Comparison of ENCODE assay signal across 22 cellular contexts in genomic region chr9:91865041-91865440, GRCh38.
DNase-seq lines count a peak whose midpoint lies in the region; TF ChIP-seq lines count a peak whose summit lies in the region.
"Had no signal": no experiment of that assay in that cellular context is flagged by ENCODE, and none has a peak within 500 bp of the region (broad histone marks: within the 10 kb centered on the region; RNA-seq: fewer than 3 reads in every experiment).

No MANE protein-coding gene starts in this region.

- no peak overlapping the region for H3K4me3 ChIP-seq in HEK293 (ENCODE audit: low read depth, low read length)
- no peak overlapping the region for H3K4me3 ChIP-seq in esophagus muscularis mucosa
- H3K4me3 ChIP-seq in rectal smooth muscle tissue (ENCODE audit: low read length) = no peak overlapping the region
- H3K4me3 ChIP-seq: pancreas, upper lobe of left lung had no signal

- no peak for TF ChIP-seq EP300 in esophagus muscularis mucosa (IDR thresholded peaks at IDR 0.05)

- H3K4me1 ChIP-seq in HEK293 (ENCODE audit: control insufficient read depth, insufficient read depth, low read length) = peaks cover 5% of the 10 kb centered on the region
- peaks cover 0 to 37% (median 24%) of the 10 kb centered on the region in 4 donors for H3K4me1 ChIP-seq in esophagus muscularis mucosa
- H3K4me1 ChIP-seq in rectal smooth muscle tissue (ENCODE audit: control insufficient read depth, insufficient read depth, low read length) = peaks cover 13% of the 10 kb centered on the region
- H3K4me1 ChIP-seq: pancreas, upper lobe of left lung had no signal

- H3K9me3 ChIP-seq in HEK293 (ENCODE audit: control insufficient read depth, insufficient read depth, low read depth, low read length) (no peaks in the 10 kb centered on the region), esophagus muscularis mucosa (no peaks in the 10 kb centered on the region)
- H3K9me3 ChIP-seq: pancreas, upper lobe of left lung had no signal

- CTCF ChIA-PET in HEK293 (lab: Yijun Ruan, JAX) = interaction anchor here (1.2 kb wide), 1 partner anchor 99 kb away, joined by 3 read pairs; no protein-coding TSS in a partner anchor

- DNase-seq in DMS 273 (lab: John Stamatoyannopoulos, UW; ENCODE audit: unreplicated experiment) = peak; percentile 12
- no peak for DNase-seq in DMS 273 treated with DMSO at 0.1 percent for 48 hours (lab: John Stamatoyannopoulos, UW)
- DNase-seq in esophagus muscularis mucosa (ENCODE audit: extremely low spot score) = no peak
- DNase-seq in SHP77 (lab: John Stamatoyannopoulos, UW) = no peak
- no peak for DNase-seq in NCI-H510A treated with DMSO at 0.1 percent for 48 hours (lab: John Stamatoyannopoulos, UW)
- no peak for DNase-seq in NCI-H1048 (lab: John Stamatoyannopoulos, UW)
- DNase-seq: activated B cell treated with CpG ODN at 0.5 μM for 24 hours; activated CD4-positive, alpha-beta T cell treated with anti-CD3 and anti-CD28 coated beads, Interleukin-2, amount 50 U/mL, for 4 hours; CD8-positive, alpha-beta memory T cell; DMS53; foreskin fibroblast; hippocampal formation; immature natural killer cell; NCI-H1694 treated with DMSO at 0.1 percent for 48 hours; NCI-H226; pancreas; Right ventricle myocardium superior; SW 1271; upper lobe of left lung had no signal

- WGBS in esophagus muscularis mucosa = 22% methylated on average over 5 of the region's 5 CpGs

- H3K36me3 ChIP-seq in HEK293 (ENCODE audit: control insufficient read depth in 2 of 2, insufficient read depth in 1 of 2, low read length in 2 of 2) = no peaks in the 10 kb centered on the region
- H3K36me3 ChIP-seq in esophagus muscularis mucosa = no peaks in the 10 kb centered on the region
- no peaks in the 10 kb centered on the region for H3K36me3 ChIP-seq in rectal smooth muscle tissue (ENCODE audit: control insufficient read depth, insufficient read depth, low read length)
- H3K36me3 ChIP-seq: pancreas, upper lobe of left lung had no signal

- no peak overlapping the region for H3K9ac ChIP-seq in rectal smooth muscle tissue (ENCODE audit: low read length)

- H3K27ac ChIP-seq in HEK293 (ENCODE audit: extremely low read depth, low read depth, low read length) (no peak overlapping the region), esophagus muscularis mucosa (replicated peaks in 1 of 4) (peak overlapping the region; percentile 20 to 62 (median 58)), rectal smooth muscle tissue (ENCODE audit: low read depth, low read length) (peak overlapping the region; percentile 8)
- H3K27ac ChIP-seq: 22Rv1, pancreas, upper lobe of left lung had no signal

- POLR2A ChIA-PET in HEK293 (lab: Yijun Ruan, JAX) = no interaction called here

- H3K27me3 ChIP-seq in esophagus muscularis mucosa (no peaks in the 10 kb centered on the region), rectal smooth muscle tissue (ENCODE audit: control insufficient read depth, insufficient read depth, low read length) (no peaks in the 10 kb centered on the region)
- H3K27me3 ChIP-seq: pancreas, upper lobe of left lung had no signal

- intact Hi-C loops in esophagus muscularis mucosa (cut with DNase I) = no loop called here

- TF ChIP-seq POLR2A in esophagus muscularis mucosa (IDR thresholded peaks at IDR 0.05; ENCODE audit: low read depth) = no peak

- TF ChIP-seq CTCF in HEK293 (tag by site-specific recombination; IDR thresholded peaks at IDR 0.05) = no peak
- TF ChIP-seq CTCF in esophagus muscularis mucosa (IDR thresholded peaks at IDR 0.05) = no peak

TF ChIP-seq in HEK293, 187 proteins besides CTCF, POLR2A, EP300 and RAD21:
- TF ChIP-seq ZNF610 (tag by site-specific recombination; IDR thresholded peaks at IDR 0.05; ENCODE audit: borderline replicate concordance) = no peak
- TF ChIP-seq KLF16 (tag by site-specific recombination; IDR thresholded peaks at IDR 0.05) = no peak
- no peak for TF ChIP-seq ZNF76 (tag by site-specific recombination; IDR thresholded peaks at IDR 0.05; ENCODE audit: borderline replicate concordance, low read depth)
- TF ChIP-seq ZNF391 (tag by site-specific recombination; IDR thresholded peaks at IDR 0.05; ENCODE audit: borderline replicate concordance, low read depth) = no peak
- peak; percentile 42; the same call in 1 of the 2 replicates for TF ChIP-seq TCF7L2 (IDR thresholded peaks at IDR 0.05; ENCODE audit: borderline replicate concordance, low read depth, low read length)
- no peak for TF ChIP-seq ZNF544 (tag by site-specific recombination; IDR thresholded peaks at IDR 0.05)
- 0 out of 2 replicates have a peak, but pooled peaks have one; percentile 49 for TF ChIP-seq TRIM28 (IDR thresholded peaks at IDR 0.05; ENCODE audit: borderline replicate concordance, low read length)
- TF ChIP-seq ZNF174 (tag by site-specific recombination; IDR thresholded peaks at IDR 0.05) = no peak
- TF ChIP-seq ZNF354C (tag by site-specific recombination; IDR thresholded peaks at IDR 0.05; ENCODE audit: borderline replicate concordance, low read depth) = no peak
- TF ChIP-seq ZNF560 (tag by site-specific recombination; IDR thresholded peaks at IDR 0.05; ENCODE audit: borderline replicate concordance) = no peak
- TF ChIP-seq ZNF366 (tag by site-specific recombination; conservative IDR thresholded peaks at IDR 0.05) = no peak
- TF ChIP-seq ZNF146 (tag by site-specific recombination; IDR thresholded peaks at IDR 0.05) = no peak
- peak; percentile 77 for TF ChIP-seq PRDM6 (tag by site-specific recombination; IDR thresholded peaks at IDR 0.05)
